1 cellular context compared by ENCODE assay signal in genomic region chr17:72792771-72793170, GRCh38.
TF ChIP-seq lines count a peak whose summit lies in the region.

No MANE protein-coding gene starts in this region.

TF ChIP-seq in SK-N-SH, 30 proteins besides CTCF, POLR2A, EP300 and RAD21:
- TF ChIP-seq GATA2 (CRISPR knock-in tag; IDR thresholded peaks at IDR 0.05) (peak; percentile 91), CHD2 (IDR thresholded peaks at IDR 0.05; ENCODE audit: low read length, partially characterized antibody) (peak; percentile 58), RCOR1 (IDR thresholded peaks at IDR 0.05; ENCODE audit: low read length) (peak; percentile 75), USF2 (IDR thresholded peaks at IDR 0.05; ENCODE audit: borderline replicate concordance, low read depth, low read length) (no peak), IRF3 (IDR thresholded peaks at IDR 0.05; ENCODE audit: low read depth, low read length) (no peak), MXI1 (IDR thresholded peaks at IDR 0.05; ENCODE audit: low read depth, low read length) (0 out of 2 replicates have a peak, but pooled peaks have one; percentile 16), FOXJ3 (CRISPR knock-in tag; IDR thresholded peaks at IDR 0.05) (peak; percentile 80)
